4 cellular contexts compared by ENCODE assay signal in genomic region chr1:45162041-45162440, GRCh38. TPM values are rescaled to one million over a fixed set of nuclear protein-coding genes. Genes with fewer than 3 reads are reported as not detected.
A peak's percentile ranks its signal among the peaks of the same experiment; 100 is the strongest.
DNase-seq lines count a peak whose midpoint lies in the region; ATAC-seq and TF ChIP-seq lines count a peak whose summit lies in the region.
"Not testable (repeated sequence)": the region's sequence is repeated elsewhere in the genome, so short reads cannot be mapped to it uniquely, and the experiment has no call there.

No MANE protein-coding gene starts in this region.

- H3K4me1 Mint-ChIP-seq in activated T-helper 17 cell treated with anti-CD3 and anti-CD28 coated beads, Interleukin-2, amount 50 U/mL, for 72 hours, result peaks cover 15% of the 10 kb centered on the region
- peaks cover 47% of the 10 kb centered on the region for H3K4me1 Mint-ChIP-seq in activated naive CD4-positive, alpha-beta T cell treated with anti-CD3 and anti-CD28 coated beads, Interleukin-2, amount 50 U/mL, for 24 hours

- H3K36me3 ChIP-seq in mucosa of descending colon (ENCODE audit: low read depth), result not testable (repeated sequence)

- H3K36me3 Mint-ChIP-seq in activated T-helper 17 cell treated with anti-CD3 and anti-CD28 coated beads, Interleukin-2, amount 50 U/mL, for 72 hours (ENCODE audit: low read depth), result not testable (repeated sequence)
- H3K36me3 Mint-ChIP-seq in activated naive CD4-positive, alpha-beta T cell treated with anti-CD3 and anti-CD28 coated beads, Interleukin-2, amount 50 U/mL, for 24 hours, result peaks cover 13% of the 10 kb centered on the region

- H3K4me1 ChIP-seq in mucosa of descending colon (ENCODE audit: low read depth), result not testable (repeated sequence)

- DNase-seq in left colon, mucosa of descending colon: not testable (repeated sequence)

- not testable (repeated sequence) for H3K4me3 ChIP-seq in mucosa of descending colon

- H3K27ac Mint-ChIP-seq in activated T-helper 17 cell treated with anti-CD3 and anti-CD28 coated beads, Interleukin-2, amount 50 U/mL, for 72 hours, result not testable (repeated sequence)
- peak overlapping the region; percentile 30 for H3K27ac Mint-ChIP-seq in activated naive CD4-positive, alpha-beta T cell treated with anti-CD3 and anti-CD28 coated beads, Interleukin-2, amount 50 U/mL, for 24 hours

- H3K27me3 Mint-ChIP-seq in activated T-helper 17 cell treated with anti-CD3 and anti-CD28 coated beads, Interleukin-2, amount 50 U/mL, for 72 hours; activated naive CD4-positive, alpha-beta T cell treated with anti-CD3 and anti-CD28 coated beads, Interleukin-2, amount 50 U/mL, for 24 hours: not testable (repeated sequence)

- H3K9me3 ChIP-seq in mucosa of descending colon, result not testable (repeated sequence)

- not testable (repeated sequence) for ATAC-seq in activated T-helper 17 cell treated with anti-CD3 and anti-CD28 coated beads, Interleukin-2, amount 50 U/mL, for 72 hours (replicated peaks)
- ATAC-seq in left colon (peak; percentile 63), mucosa of descending colon (peak; percentile 51)

- intact Hi-C loops in left colon (cut with DNase I, micrococcal nuclease); mucosa of descending colon (cut with DNase I, micrococcal nuclease): not testable (repeated sequence)

- peak overlapping the region; percentile 44 for H3K4me3 Mint-ChIP-seq in activated T-helper 17 cell treated with anti-CD3 and anti-CD28 coated beads, Interleukin-2, amount 50 U/mL, for 72 hours
- peak overlapping the region; percentile 11 for H3K4me3 Mint-ChIP-seq in activated naive CD4-positive, alpha-beta T cell treated with anti-CD3 and anti-CD28 coated beads, Interleukin-2, amount 50 U/mL, for 24 hours

- not testable (repeated sequence) for H3K9me3 Mint-ChIP-seq in activated T-helper 17 cell treated with anti-CD3 and anti-CD28 coated beads, Interleukin-2, amount 50 U/mL, for 72 hours; activated naive CD4-positive, alpha-beta T cell treated with anti-CD3 and anti-CD28 coated beads, Interleukin-2, amount 50 U/mL, for 24 hours

- not testable (repeated sequence) for TF ChIP-seq CTCF in mucosa of descending colon (IDR thresholded peaks at IDR 0.05)

RNA-seq across cellular contexts. Expression of gene ZSWIM5, which starts 44.4 kb away (rescaled TPM):
- total RNA-seq in activated T-helper 17 cell treated with anti-CD3 and anti-CD28 coated beads, Interleukin-2, amount 50 U/mL, for 72 hours, result 1 to 10 TPM in 1 of 2 donors, under 1 TPM in 1; 0.86 to 1.9 TPM
- 10 to 100 TPM in 1 of 2 donors, 1 to 10 TPM in 1; 8.6 to 11.1 TPM for total RNA-seq in left colon
- total RNA-seq in mucosa of descending colon, result 10 to 100 TPM in 2 of 3 donors, 1 to 10 TPM in 1; 6.9 to 16.5 (median 10.1) TPM
